ENCODE assay signal across 11 cellular contexts in genomic region chr22:46104881-46105493, GRCh38. TPM values are rescaled to one million over a fixed set of nuclear protein-coding genes. Genes with fewer than 3 reads are reported as not detected.
DNase-seq lines count a peak whose midpoint lies in the region; ATAC-seq and TF ChIP-seq lines count a peak whose summit lies in the region.
"Had no signal": no experiment of that assay in that cellular context is flagged by ENCODE, and none has a peak within 500 bp of the region (broad histone marks: within the 10 kb centered on the region; RNA-seq: fewer than 3 reads in every experiment).

No MANE protein-coding gene starts in this region.

- intact Hi-C loops in Caco-2 (cut with micrococcal nuclease; ENCODE audit: unreplicated experiment), result no loop called here
- intact Hi-C loops in ascending aorta (cut with DNase I), result loop anchor here (1.0 to 10.0 kb wide), 3 partner anchors 17 to 50 kb away; no protein-coding TSS in a partner anchor

- DNase-seq in Caco-2 (no peak), ascending aorta (ENCODE audit: low spot score in 2 of 2) (no peak), hepatocyte (ENCODE audit: low spot score) (no peak), ecto neural progenitor cell (ENCODE audit: low spot score) (no peak)
- DNase-seq in activated T-cell treated with anti-CD3 and anti-CD28 coated beads, Interleukin-2, amount 50 U/mL, for 72 hours, result no peak
- DNase-seq in activated CD8-positive, alpha-beta memory T cell treated with anti-CD3 and anti-CD28 coated beads, Interleukin-2, amount 50 U/mL, for 48 hours, result no peak
- DNase-seq: glutamatergic neuron had no signal

- H3K27me3 Mint-ChIP-seq in Caco-2 (ENCODE audit: insufficient read depth, unreplicated experiment), result no peaks in the 10 kb centered on the region
- no peaks in the 10 kb centered on the region for H3K27me3 Mint-ChIP-seq in activated T-cell treated with anti-CD3 and anti-CD28 coated beads, Interleukin-2, amount 50 U/mL, for 72 hours (ENCODE audit: low read depth)

- CTCF ChIA-PET in Caco-2 (lab: Charles Lee), result no interaction called here

- H3K27me3 ChIP-seq in Caco-2 (replicated peaks; ENCODE audit: control insufficient read depth, insufficient read depth, low read length) (no peaks in the 10 kb centered on the region), ascending aorta (no peaks in the 10 kb centered on the region), hepatocyte (no peaks in the 10 kb centered on the region), skeletal muscle satellite cell (ENCODE audit: control insufficient read depth, insufficient read depth, low read length) (no peaks in the 10 kb centered on the region)

- no TSS peak for BruUV-seq in Caco-2 (replicated peaks; lab: Mats Ljungman, UMichigan)

- no peaks in the 10 kb centered on the region for H3K9me3 ChIP-seq in Caco-2
- no peaks in the 10 kb centered on the region for H3K9me3 ChIP-seq in ascending aorta
- H3K9me3 ChIP-seq in hepatocyte (ENCODE audit: low read depth), result no peaks in the 10 kb centered on the region
- H3K9me3 ChIP-seq in skeletal muscle satellite cell (replicated peaks; ENCODE audit: low read length), result no peaks in the 10 kb centered on the region

- H3K4me3 ChIP-seq in Caco-2 (ENCODE audit: low read depth, low read length) (no peak overlapping the region), ascending aorta (peak overlapping the region in 1 of 2 donors; percentile 32), hepatocyte (no peak overlapping the region), skeletal muscle satellite cell (ENCODE audit: low read length) (no peak overlapping the region)

- H3K27ac Mint-ChIP-seq in Caco-2 (ENCODE audit: unreplicated experiment), result peak overlapping the region; percentile 95
- H3K27ac Mint-ChIP-seq in activated T-cell treated with anti-CD3 and anti-CD28 coated beads, Interleukin-2, amount 50 U/mL, for 72 hours, result no peak overlapping the region

- no peaks in the 10 kb centered on the region for H3K9me3 Mint-ChIP-seq in Caco-2 (ENCODE audit: unreplicated experiment)
- no peaks in the 10 kb centered on the region for H3K9me3 Mint-ChIP-seq in activated T-cell treated with anti-CD3 and anti-CD28 coated beads, Interleukin-2, amount 50 U/mL, for 72 hours
- H3K9me3 Mint-ChIP-seq: brain had no signal

- peaks cover 18% of the 10 kb centered on the region for H3K4me1 Mint-ChIP-seq in Caco-2 (ENCODE audit: low read depth, unreplicated experiment)
- H3K4me1 Mint-ChIP-seq in activated T-cell treated with anti-CD3 and anti-CD28 coated beads, Interleukin-2, amount 50 U/mL, for 72 hours (ENCODE audit: low read depth), result no peaks in the 10 kb centered on the region

- ATAC-seq in GM18870 (IDR thresholded peaks at IDR 0.05; ENCODE audit: unreplicated experiment), result no peak
- ATAC-seq in activated T-cell treated with anti-CD3 and anti-CD28 coated beads, Interleukin-2, amount 50 U/mL, for 72 hours (replicated peaks in 1 of 2), result no peak

- H3K79me2 ChIP-seq in hepatocyte, result no peaks in the 10 kb centered on the region

- H3K27ac ChIP-seq in ascending aorta (peak overlapping the region; percentile 94 to 100), hepatocyte (peak overlapping the region; percentile 86)
- H3K27ac ChIP-seq: HL-60 had no signal

- no peaks in the 10 kb centered on the region for H3K9me2 ChIP-seq in hepatocyte (replicated peaks; ENCODE audit: insufficient read depth)

- H4K20me1 ChIP-seq in hepatocyte (ENCODE audit: insufficient read depth, poor library complexity, severe bottlenecking), result no peaks in the 10 kb centered on the region

- 88% methylated on average over 17 of the region's 17 CpGs for WGBS in hepatocyte (ENCODE audit: low lambda C conversion rate, missing lambda C conversion rate)

- H3K36me3 Mint-ChIP-seq in Caco-2 (ENCODE audit: insufficient read depth, unreplicated experiment), result peaks cover 13% of the 10 kb centered on the region
- no peaks in the 10 kb centered on the region for H3K36me3 Mint-ChIP-seq in activated T-cell treated with anti-CD3 and anti-CD28 coated beads, Interleukin-2, amount 50 U/mL, for 72 hours (ENCODE audit: insufficient read depth in 2 of 2)
- H3K36me3 Mint-ChIP-seq: brain had no signal

- peak overlapping the region; percentile 66 for H3K4me2 ChIP-seq in hepatocyte
- peak overlapping the region; percentile 31 for H3K4me2 ChIP-seq in skeletal muscle satellite cell (ENCODE audit: low read length)

- no peak overlapping the region for H3K4me3 Mint-ChIP-seq in Caco-2 (ENCODE audit: unreplicated experiment)
- H3K4me3 Mint-ChIP-seq in activated T-cell treated with anti-CD3 and anti-CD28 coated beads, Interleukin-2, amount 50 U/mL, for 72 hours, result no peak overlapping the region

- POLR2A ChIA-PET in Caco-2 (lab: Charles Lee), result no interaction called here

- H3K9ac ChIP-seq in skeletal muscle satellite cell (ENCODE audit: low read depth, low read length), result peak overlapping the region; percentile 66

- H3K36me3 ChIP-seq in Caco-2 (ENCODE audit: control insufficient read depth, insufficient read depth, low read length) (no peaks in the 10 kb centered on the region), ascending aorta (peaks cover 48% of the 10 kb centered on the region in 2 donors), hepatocyte (replicated peaks; ENCODE audit: insufficient read depth, low read depth) (no peaks in the 10 kb centered on the region), skeletal muscle satellite cell (ENCODE audit: insufficient read depth, low read length) (peaks cover 92% of the 10 kb centered on the region)

- H2AFZ ChIP-seq in hepatocyte, result no peak overlapping the region

- TF ChIP-seq CTCF in Caco-2 (IDR thresholded peaks at IDR 0.05; ENCODE audit: insufficient read depth in 1 of 2, low read depth in 1 of 2, low read length in 1 of 2, severe bottlenecking in 1 of 2, unreplicated experiment in 1 of 2), result no peak
- TF ChIP-seq CTCF in ascending aorta (IDR thresholded peaks at IDR 0.05), result no peak
- no peak for TF ChIP-seq CTCF in hepatocyte (IDR thresholded peaks at IDR 0.05; ENCODE audit: poor library complexity)

- H3K4me1 ChIP-seq in Caco-2, result peaks cover 69% of the 10 kb centered on the region
- H3K4me1 ChIP-seq in ascending aorta, result peaks cover 57 to 80% of the 10 kb centered on the region in 2 donors
- peaks cover 21% of the 10 kb centered on the region for H3K4me1 ChIP-seq in hepatocyte (ENCODE audit: insufficient read depth)
- peaks cover 99% of the 10 kb centered on the region for H3K4me1 ChIP-seq in skeletal muscle satellite cell (ENCODE audit: control insufficient read depth, insufficient read depth, low read length)

RNA-seq across cellular contexts. Expression of gene PPARA, which starts 45.3 kb away (rescaled TPM):
- total RNA-seq in Caco-2 (2022) (13.4 and 15.9 TPM in 2 replicates), ascending aorta (20.1 TPM), hepatocyte (28.0 and 31.0 TPM in 2 replicates)
- polyA plus RNA-seq in hepatocyte, result 12.3 and 13.7 TPM in 2 replicates
- total RNA-seq in skeletal muscle satellite cell (2012; rRNA removed), result 9.0 and 14.2 TPM in 2 replicates
- 10 to 100 TPM; 14.8 to 16.6 TPM for total RNA-seq in activated T-cell treated with anti-CD3 and anti-CD28 coated beads, Interleukin-2, amount 50 U/mL, for 72 hours
